ENCODE assay signal across 16 cellular contexts in genomic region chr11:298406-299065, GRCh38. TPM values are rescaled to one million over a fixed set of nuclear protein-coding genes. Genes with fewer than 3 reads are reported as not detected.
DNase-seq lines count a peak whose midpoint lies in the region; ATAC-seq and TF ChIP-seq lines count a peak whose summit lies in the region.
"Had no signal": no experiment of that assay in that cellular context is flagged by ENCODE, and none has a peak within 500 bp of the region (broad histone marks: within the 10 kb centered on the region; RNA-seq: fewer than 3 reads in every experiment).

No MANE protein-coding gene starts in this region.

- POLR2A ChIA-PET in RWPE1 (lab: Yijun Ruan, JAX; ENCODE audit: low non-redundant PET), result no interaction called here
- POLR2A ChIA-PET in GM10248 (lab: Yijun Ruan, JAX), result no interaction called here

- peaks cover 0 to 14% (median 0%) of the 10 kb centered on the region in 3 donors for H3K36me3 ChIP-seq in Peyer's patch
- H3K36me3 ChIP-seq in ovary, result no peaks in the 10 kb centered on the region

- TF ChIP-seq CTCF in Peyer's patch (IDR thresholded peaks at IDR 0.05) (no peak), ovary (IDR thresholded peaks at IDR 0.05) (no peak), RWPE1 (conservative IDR thresholded peaks at IDR 0.05; ENCODE audit: low read depth) (no peak), GM10248 (IDR thresholded peaks at IDR 0.05; ENCODE audit: control extremely low read depth, extremely low read depth, low read depth, missing control alignments) (no peak)

- H3K27ac ChIP-seq in Peyer's patch (peak overlapping the region in 2 of 4 donors; percentile 36 to 43), ovary (no peak overlapping the region), RWPE1 (no peak overlapping the region)
- H3K27ac ChIP-seq: 22Rv1, epithelial cell of prostate had no signal

- TF ChIP-seq POLR2A in Peyer's patch (IDR thresholded peaks at IDR 0.05) (no peak), ovary (IDR thresholded peaks at IDR 0.05) (no peak)

- peaks cover 0 to 9% of the 10 kb centered on the region in 2 donors for H3K27me3 ChIP-seq in Peyer's patch
- no peaks in the 10 kb centered on the region for H3K27me3 ChIP-seq in ovary

- intact Hi-C loops in cardiac septum (cut with DNase I), result no loop called here
- intact Hi-C loops in ovary (cut with DNase I), result loop anchor here in 1 of 4 donors (5.0 kb wide), 1 partner anchor 214 kb away; no protein-coding TSS in a partner anchor

- H3K4me3 ChIP-seq in Peyer's patch (no peak overlapping the region), ovary (no peak overlapping the region)

- no peak for TF ChIP-seq EP300 in ovary (IDR thresholded peaks at IDR 0.05)

- peaks cover 0 to 24% (median 5%) of the 10 kb centered on the region in 4 donors for H3K4me1 ChIP-seq in Peyer's patch
- no peaks in the 10 kb centered on the region for H3K4me1 ChIP-seq in ovary (ENCODE audit: insufficient read depth)

- ATAC-seq in HG03039 (IDR thresholded peaks at IDR 0.05; ENCODE audit: unreplicated experiment), result no peak

- DNase-seq in DMS53 (lab: John Stamatoyannopoulos, UW) (peak; percentile 49), DMS53 treated with DMSO at 0.1 percent for 48 hours (lab: John Stamatoyannopoulos, UW; ENCODE audit: unreplicated experiment) (no peak), Peyer's patch (peak; percentile 43 to 62 (median 52)), cardiac septum (ENCODE audit: low spot score) (peak; percentile 66), ovary (peak in 3 of 5 donors; percentile 14 to 34 (median 27)), RWPE1 (ENCODE audit: low spot score) (no peak), GM10248 (ENCODE audit: extremely low spot score) (no peak)
- DNase-seq: MM.1S, NCI-H82 had no signal

- WGBS in ovary, 3 donors, result 64 to 72% (median 71%) methylated on average over 15 of the region's 15 CpGs

- no peaks in the 10 kb centered on the region for H3K9me3 ChIP-seq in Peyer's patch
- no peaks in the 10 kb centered on the region for H3K9me3 ChIP-seq in ovary

- CTCF ChIA-PET in RWPE1 (lab: Yijun Ruan, JAX), result no interaction called here
- CTCF ChIA-PET in GM10248 (lab: Yijun Ruan, JAX), result interaction anchor here (1.2 to 2.0 kb wide), 3 partner anchors 40 to 220 kb away, joined by 3 to 13 read pairs (median 3); no protein-coding TSS in a partner anchor

RNA-seq across cellular contexts. Expression of gene IFITM5, which starts 0.8 kb away (rescaled TPM):
- total RNA-seq in Peyer's patch (not detected), cardiac septum (not detected), ovary (not detected)
- not detected for polyA plus RNA-seq in ovary
- total RNA-seq: CD4-positive, CD25-positive, alpha-beta regulatory T cell; Daoy; HT1080; progenitor cell of endocrine pancreas had no signal
- polyA plus RNA-seq: CD4-positive, CD25-positive, alpha-beta regulatory T cell had no signal

RNA-seq across cellular contexts. Expression of gene IFITM2, which starts 9.1 kb away (rescaled TPM):
- total RNA-seq in Peyer's patch, result 10 to 100 TPM; 15.6 to 98.2 (median 46.0) TPM
- total RNA-seq in cardiac septum, result 215 TPM
- 1,000 to 10,000 TPM in 1 of 7 donors, 100 to 1,000 TPM in 6; 207 to 1,149 (median 546) TPM for total RNA-seq in ovary
- polyA plus RNA-seq in ovary, result 100 to 1,000 TPM; 306 to 616 TPM

RNA-seq across cellular contexts. Expression of gene PGGHG, which starts 9.6 kb away (rescaled TPM):
- total RNA-seq in Peyer's patch, result 100 to 1,000 TPM in 3 of 4 donors, 10 to 100 TPM in 1; 94.2 to 385 (median 317) TPM
- 11.0 TPM for total RNA-seq in cardiac septum
- 10 to 100 TPM in 4 of 7 donors, 1 to 10 TPM in 3; 3.3 to 21.3 (median 10.6) TPM for total RNA-seq in ovary
- 1 to 10 TPM in 1 of 2 donors, under 1 TPM in 1; 0.25 to 6.1 TPM for polyA plus RNA-seq in ovary

RNA-seq across cellular contexts. Expression of gene IFITM1, which starts 15.3 kb away (rescaled TPM):
- total RNA-seq in Peyer's patch (100 to 1,000 TPM in 2 of 4 donors, 10 to 100 TPM in 2; 45.9 to 141 (median 89.6) TPM), cardiac septum (123 TPM), ovary (100 to 1,000 TPM; 317 to 760 (median 496) TPM)
- 100 to 1,000 TPM; 211 to 748 TPM for polyA plus RNA-seq in ovary

RNA-seq across cellular contexts. Expression of gene NLRP6, which starts 20.3 kb away (rescaled TPM):
- 100 to 1,000 TPM; 109 to 687 (median 492) TPM for total RNA-seq in Peyer's patch
- total RNA-seq in cardiac septum, result 0.19 TPM
- 1 to 10 TPM in 1 of 7 donors, under 1 TPM in 4, not detected in 2; 0.15 to 1.1 (median 0.20) TPM for total RNA-seq in ovary
- under 1 TPM in 1 of 2 donors, not detected in 1; 0.02 TPM for polyA plus RNA-seq in ovary
- total RNA-seq: Daoy, HT1080, progenitor cell of endocrine pancreas had no signal

Comparison
In these comparisons a context has a peak if more than half of its experiments do, and no peak if none do; other contexts are left out.
1. DNase-seq: peak in DMS53 (single experiment), Peyer's patch (3 of 3), cardiac septum (single experiment) and ovary (3 of 5); none in DMS53 treated with DMSO at 0.1 percent for 48 hours (single experiment), RWPE1 (single experiment) and GM10248 (single experiment).